ENCODE assay signal across 8 cellular contexts in the genomic region with DNA sequence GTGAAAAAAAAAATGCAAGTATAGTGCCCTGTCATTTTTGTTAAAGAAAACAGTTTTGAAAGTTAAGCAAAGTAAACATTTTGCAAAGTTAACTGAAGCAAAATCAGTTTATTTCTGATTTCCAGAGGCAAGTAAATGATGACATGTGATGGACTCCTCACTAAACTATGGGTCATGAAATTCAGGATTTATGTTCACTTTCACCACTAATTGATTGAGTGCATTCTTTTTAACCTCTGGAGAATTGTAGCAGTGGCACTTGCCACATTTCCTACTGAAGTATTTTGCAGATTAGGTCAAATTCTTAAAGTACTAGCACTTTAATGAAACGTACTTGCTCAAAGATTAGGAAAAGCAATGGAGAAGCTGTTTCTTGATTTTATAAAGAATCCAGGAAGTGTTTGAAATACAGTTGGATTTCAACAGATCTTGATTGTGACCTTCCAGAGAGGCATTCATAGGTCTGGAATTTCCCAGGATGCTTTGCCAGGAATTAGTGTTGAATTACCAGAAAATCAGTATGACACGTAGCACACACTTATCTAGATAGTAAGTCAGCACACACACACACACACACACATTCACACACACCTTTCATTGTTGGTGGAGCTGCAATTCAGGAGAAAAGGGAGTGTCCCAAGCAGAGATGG.
DNase-seq lines count a peak whose midpoint lies in the region; ATAC-seq and TF ChIP-seq lines count a peak whose summit lies in the region.

No MANE protein-coding gene starts in this region.

- no peak overlapping the region for H3K27ac Mint-ChIP-seq in effector memory CD8-positive, alpha-beta T cell

- DNase-seq in EH (ENCODE audit: low read depth) (peak; percentile 93), RWPE1 (ENCODE audit: low spot score) (peak; percentile 68), fibroblast of the conjunctiva (ENCODE audit: low read depth) (peak; percentile 67), prostate gland (ENCODE audit: low spot score) (peak; percentile 5), putamen (ENCODE audit: low spot score) (no peak)
- DNase-seq in activated CD8-positive, alpha-beta memory T cell treated with anti-CD3 and anti-CD28 coated beads for 24 hours = no peak
- no peak for DNase-seq in effector memory CD8-positive, alpha-beta T cell

- no peaks in the 10 kb centered on the region for H3K9me3 Mint-ChIP-seq in effector memory CD8-positive, alpha-beta T cell

- no peaks in the 10 kb centered on the region for H3K36me3 Mint-ChIP-seq in effector memory CD8-positive, alpha-beta T cell (ENCODE audit: insufficient read depth)

- intact Hi-C loops in prostate gland (cut with DNase I) = no loop called here

- H3K27ac ChIP-seq in RWPE1 (no peak overlapping the region), prostate gland (no peak overlapping the region)

- CTCF ChIA-PET in RWPE1 (lab: Yijun Ruan, JAX) = interaction anchor here (0.6 kb wide), 1 partner anchor 278 kb away, joined by 8 read pairs; no protein-coding TSS in a partner anchor

- no peaks in the 10 kb centered on the region for H3K36me3 ChIP-seq in prostate gland

- H3K4me1 ChIP-seq in prostate gland (replicated peaks) = no peaks in the 10 kb centered on the region

- 11% methylated on average over 2 of the region's 2 CpGs for WGBS in prostate gland

- POLR2A ChIA-PET in RWPE1 (lab: Yijun Ruan, JAX; ENCODE audit: low non-redundant PET) = no interaction called here

- no peaks in the 10 kb centered on the region for H3K4me1 Mint-ChIP-seq in effector memory CD8-positive, alpha-beta T cell (ENCODE audit: low read depth in 2 of 2)

- TF ChIP-seq CTCF in RWPE1 (conservative IDR thresholded peaks at IDR 0.05; ENCODE audit: low read depth) (no peak), prostate gland (IDR thresholded peaks at IDR 0.05) (no peak)

- no peak overlapping the region for H3K4me3 Mint-ChIP-seq in effector memory CD8-positive, alpha-beta T cell

- no peak for TF ChIP-seq POLR2A in prostate gland (IDR thresholded peaks at IDR 0.05)

- H3K27me3 ChIP-seq in prostate gland (replicated peaks; ENCODE audit: insufficient read depth) = no peaks in the 10 kb centered on the region

- H3K4me3 ChIP-seq in prostate gland = no peak overlapping the region

- H3K27me3 Mint-ChIP-seq in effector memory CD8-positive, alpha-beta T cell = peaks cover 7 to 19% of the 10 kb centered on the region in 2 donors

- H3K9me3 ChIP-seq in prostate gland = no peaks in the 10 kb centered on the region

- ATAC-seq in GM19467 (IDR thresholded peaks at IDR 0.05; ENCODE audit: unreplicated experiment) = no peak
- no peak for ATAC-seq in effector memory CD8-positive, alpha-beta T cell (replicated peaks)

Comparison
In these comparisons a context has a peak if more than half of its experiments do, and no peak if none do; other contexts are left out.
1. DNase-seq: peak in EH (single experiment), RWPE1 (single experiment), fibroblast of the conjunctiva (single experiment) and prostate gland (single experiment); none in activated CD8-positive, alpha-beta memory T cell treated with anti-CD3 and anti-CD28 coated beads for 24 hours (single experiment), putamen (single experiment) and effector memory CD8-positive, alpha-beta T cell (0 of 3).